8 cellular contexts compared by ENCODE assay signal in genomic region chr9:82961504-82962125, GRCh38.
DNase-seq lines count a peak whose midpoint lies in the region; ATAC-seq and TF ChIP-seq lines count a peak whose summit lies in the region.

No MANE protein-coding gene starts in this region.

- ATAC-seq in GM19351 (IDR thresholded peaks at IDR 0.05; ENCODE audit: unreplicated experiment), result peak; percentile 98
- ATAC-seq in HG03280 (IDR thresholded peaks at IDR 0.05; ENCODE audit: unreplicated experiment), result peak; percentile 95
- peak; percentile 99 for ATAC-seq in WTC11

- DNase-seq in Caki2 (ENCODE audit: low read depth), result peak; percentile 64
- DNase-seq in NCI-H2171 treated with DMSO at 0.1 percent for 48 hours (lab: John Stamatoyannopoulos, UW), result peak; percentile 85
- peak; percentile 84 for DNase-seq in WTC11 (ENCODE audit: low spot score)
- DNase-seq in epithelial cell of proximal tubule (ENCODE audit: low read depth), result no peak
- DNase-seq in myocyte (ENCODE audit: low read depth), result peak; percentile 83
- DNase-seq in suprapubic skin (ENCODE audit: low spot score in 2 of 2), result peak in 1 of 2 donors; percentile 65

- peaks cover 24% of the 10 kb centered on the region for H3K4me1 Mint-ChIP-seq in WTC11

- CTCF ChIA-PET in WTC11 (lab: Charles Lee), result interaction anchor here (0.6 to 1.7 kb wide), 11 partner anchors 9 to 665 kb away, joined by 3 to 12 read pairs (median 3); no protein-coding TSS in a partner anchor

- H3K4me3 ChIP-seq in epithelial cell of proximal tubule (ENCODE audit: low read depth, low read length) (no peak overlapping the region), suprapubic skin (no peak overlapping the region)

- H3K36me3 ChIP-seq in suprapubic skin, result no peaks in the 10 kb centered on the region

- no peak for TF ChIP-seq EP300 in suprapubic skin (IDR thresholded peaks at IDR 0.05)

- no peaks in the 10 kb centered on the region for H3K27me3 ChIP-seq in suprapubic skin

- no peaks in the 10 kb centered on the region for H3K9me3 Mint-ChIP-seq in WTC11

- H3K9me3 ChIP-seq in suprapubic skin, result no peaks in the 10 kb centered on the region

- no peaks in the 10 kb centered on the region for H3K36me3 Mint-ChIP-seq in WTC11

- H3K27ac Mint-ChIP-seq in WTC11, result no peak overlapping the region

- TF ChIP-seq POLR2A in suprapubic skin (IDR thresholded peaks at IDR 0.05), result no peak

- TF ChIP-seq CTCF in WTC11 (IDR thresholded peaks at IDR 0.05) (peak; percentile 81), epithelial cell of proximal tubule (conservative IDR thresholded peaks at IDR 0.05; ENCODE audit: low read depth, low read length) (peak; percentile 97), suprapubic skin (IDR thresholded peaks at IDR 0.05) (peak; percentile 62 to 63)

- POLR2A ChIA-PET in WTC11 (lab: Charles Lee), result no interaction called here

- WGBS in suprapubic skin, result 22% methylated on average over 7 of the region's 7 CpGs

- no peaks in the 10 kb centered on the region for H3K27me3 Mint-ChIP-seq in WTC11 (ENCODE audit: low read depth)

- H3K4me3 Mint-ChIP-seq in WTC11, result no peak overlapping the region

- H3K4me1 ChIP-seq in suprapubic skin, result peaks cover 3% of the 10 kb centered on the region

- in situ Hi-C loops in Caki2 (cut with HindIII; ENCODE audit: low pct_unique_long_range_greater_than_20kb, low sequenced_read_pairs), result no loop called here

- no peak overlapping the region for H3K27ac ChIP-seq in suprapubic skin

TF ChIP-seq in WTC11, 78 proteins besides CTCF, POLR2A, EP300 and RAD21:
- peak; percentile 59; the same call in 1 of the 2 replicates for TF ChIP-seq TEAD1 (CRISPR knock-in tag; IDR thresholded peaks at IDR 0.05)
- 0 out of 2 replicates have a peak, but pooled peaks have one; percentile 54 for TF ChIP-seq ZNF281 (CRISPR knock-in tag; IDR thresholded peaks at IDR 0.05)
- TF ChIP-seq ESRRA (CRISPR knock-in tag; IDR thresholded peaks at IDR 0.05; ENCODE audit: borderline replicate concordance), result no peak
